Comparison of ENCODE assay signal across 21 cellular contexts in genomic region chr10:69934768-69935167, GRCh38.
DNase-seq lines count a peak whose midpoint lies in the region; ATAC-seq, FAIRE-seq and TF ChIP-seq lines count a peak whose summit lies in the region.
"Had no signal": no experiment of that assay in that cellular context is flagged by ENCODE, and none has a peak within 500 bp of the region (broad histone marks: within the 10 kb centered on the region; RNA-seq: fewer than 3 reads in every experiment).

No MANE protein-coding gene starts in this region.

- FAIRE-seq in HepG2 (lab: Jason Lieb, UNC), result no peak
- FAIRE-seq: H54 had no signal

- DNase-seq in HepG2 (ENCODE audit: low spot score) (no peak), right lobe of liver (no peak), NB4 (ENCODE audit: low read depth) (peak; percentile 18), endodermal cell (no peak), amygdala (lab: John Stamatoyannopoulos, UW) (no peak), Calu3 (no peak)
- no peak for DNase-seq in stimulated activated CD4-positive, alpha-beta T cell treated with anti-CD3 and anti-CD28 coated beads, Interleukin-4, amount 100 ng/mL, for 24 hours
- DNase-seq: activated CD4-positive, alpha-beta T cell treated with anti-CD3 and anti-CD28 coated beads, Interleukin-2, amount 10 ng/mL, durations not matched to agents 7 days and 5 days; CD4-positive, alpha-beta T cell; dorsolateral prefrontal cortex; hippocampal formation; lower lobe of right lung; NCI-H2171 treated with DMSO at 0.1 percent for 48 hours; NCI-H526; occipital lobe; substantia nigra; T-helper 1 cell had no signal

- CTCF ChIA-PET in HepG2 (lab: Yijun Ruan, JAX; ENCODE audit: low intra/inter-chr PET ratio, low total read pairs), result interaction anchor here (0.6 kb wide), 1 partner anchor 1021 kb away, joined by 3 read pairs; no protein-coding TSS in a partner anchor
- CTCF ChIA-PET in Calu3 (lab: Charles Lee), result interaction anchor here (1.0 to 2.1 kb wide), 3 partner anchors 10 to 134 kb away, joined by 3 to 9 read pairs (median 3); no protein-coding TSS in a partner anchor

- H3K9me3 ChIP-seq in HepG2 (ENCODE audit: low read length) (no peaks in the 10 kb centered on the region), right lobe of liver (no peaks in the 10 kb centered on the region), endodermal cell (ENCODE audit: control insufficient read depth, low read length) (no peaks in the 10 kb centered on the region)
- H3K9me3 ChIP-seq: lower lobe of right lung had no signal

- peaks cover 6% of the 10 kb centered on the region for H3K36me3 Mint-ChIP-seq in endodermal cell (ENCODE audit: low read depth)
- no peaks in the 10 kb centered on the region for H3K36me3 Mint-ChIP-seq in Calu3 (ENCODE audit: insufficient read depth, unreplicated experiment)

- H3K9me3 Mint-ChIP-seq in endodermal cell, result no peaks in the 10 kb centered on the region
- no peaks in the 10 kb centered on the region for H3K9me3 Mint-ChIP-seq in Calu3 (ENCODE audit: low read depth, unreplicated experiment)
- H3K9me3 Mint-ChIP-seq: activated CD4-positive, alpha-beta T cell treated with anti-CD3 and anti-CD28 coated beads, Interleukin-2, amount 10 ng/mL, durations not matched to agents 7 days and 5 days; activated T-helper 17 cell treated with anti-CD3 and anti-CD28 coated beads, Interleukin-2, amount 50 U/mL, for 72 hours; CD4-positive, alpha-beta T cell had no signal

- TF ChIP-seq EP300 in HepG2 (IDR thresholded peaks at IDR 0.05; ENCODE audit: low read depth in 2 of 2, low read length in 2 of 2) (no peak), HepG2 (CRISPR knock-in tag; IDR thresholded peaks at IDR 0.05; ENCODE audit: borderline replicate concordance) (no peak)

- WGBS in HepG2 (ENCODE audit: low lambda C conversion rate), result 0% methylated on average over 2 of the region's 2 CpGs
- 63% methylated on average over 2 of the region's 2 CpGs for WGBS in right lobe of liver (ENCODE audit: insufficient coverage, low coverage, low lambda C conversion rate, missing lambda C conversion rate)
- 87 to 91% methylated on average over 2 of the region's 2 CpGs for WGBS in endodermal cell (ENCODE audit: insufficient coverage in 1 of 2, insufficient read length in 1 of 2), 2 experiments

- TF ChIP-seq RAD21 in HepG2 (CRISPR knock-in tag; IDR thresholded peaks at IDR 0.05), result no peak

- H3K27me3 Mint-ChIP-seq in endodermal cell (ENCODE audit: insufficient read depth) (no peaks in the 10 kb centered on the region), Calu3 (ENCODE audit: unreplicated experiment) (peaks cover 97% of the 10 kb centered on the region)

- H3K4me1 Mint-ChIP-seq in endodermal cell (no peaks in the 10 kb centered on the region), Calu3 (ENCODE audit: low read depth, unreplicated experiment) (no peaks in the 10 kb centered on the region)
- H3K4me1 Mint-ChIP-seq: activated CD4-positive, alpha-beta T cell treated with anti-CD3 and anti-CD28 coated beads, Interleukin-2, amount 10 ng/mL, durations not matched to agents 7 days and 5 days; activated T-helper 17 cell treated with anti-CD3 and anti-CD28 coated beads, Interleukin-2, amount 50 U/mL, for 72 hours had no signal

- no peaks in the 10 kb centered on the region for H4K20me1 ChIP-seq in HepG2 (ENCODE audit: insufficient read depth, low read length)

- H3K4me1 ChIP-seq in HepG2 (ENCODE audit: insufficient read depth, low read length) (no peaks in the 10 kb centered on the region), right lobe of liver (no peaks in the 10 kb centered on the region), endodermal cell (ENCODE audit: control insufficient read depth, insufficient read depth, low read length) (no peaks in the 10 kb centered on the region)
- H3K4me1 ChIP-seq: lower lobe of right lung had no signal

- H3K27ac Mint-ChIP-seq in endodermal cell (no peak overlapping the region), Calu3 (ENCODE audit: unreplicated experiment) (no peak overlapping the region)
- H3K27ac Mint-ChIP-seq: activated CD4-positive, alpha-beta T cell treated with anti-CD3 and anti-CD28 coated beads, Interleukin-2, amount 10 ng/mL, durations not matched to agents 7 days and 5 days; activated T-helper 17 cell treated with anti-CD3 and anti-CD28 coated beads, Interleukin-2, amount 50 U/mL, for 72 hours; CD4-positive, alpha-beta T cell had no signal

- H3K79me2 ChIP-seq in HepG2 (ENCODE audit: insufficient read depth, low read length), result no peaks in the 10 kb centered on the region

- POLR2A ChIA-PET in HepG2 (lab: Yijun Ruan, JAX), result no interaction called here

- TF ChIP-seq CTCF in HepG2 (CRISPR knock-in tag; IDR thresholded peaks at IDR 0.05), result peak; percentile 12; the same call in 1 of the 2 replicates
- no peak for TF ChIP-seq CTCF in right lobe of liver (IDR thresholded peaks at IDR 0.05)
- TF ChIP-seq CTCF in NB4 (IDR thresholded peaks at IDR 0.05; ENCODE audit: low read depth, low read length), result no peak
- peak; percentile 40 for TF ChIP-seq CTCF in endodermal cell (conservative IDR thresholded peaks at IDR 0.05)
- no peak for TF ChIP-seq CTCF in Calu3 (IDR thresholded peaks at IDR 0.05; ENCODE audit: unreplicated experiment)

- no peak overlapping the region for H3K27ac ChIP-seq in HepG2 (ENCODE audit: extremely low read length, insufficient read depth, low read length)
- H3K27ac ChIP-seq in right lobe of liver, result no peak overlapping the region
- H3K27ac ChIP-seq in endodermal cell (ENCODE audit: low read depth, low read length), result no peak overlapping the region
- H3K27ac ChIP-seq: dorsolateral prefrontal cortex, lower lobe of right lung had no signal

- H3K4me3 Mint-ChIP-seq in endodermal cell (no peak overlapping the region), Calu3 (ENCODE audit: low read depth, unreplicated experiment) (no peak overlapping the region)
- H3K4me3 Mint-ChIP-seq: activated CD4-positive, alpha-beta T cell treated with anti-CD3 and anti-CD28 coated beads, Interleukin-2, amount 10 ng/mL, durations not matched to agents 7 days and 5 days; activated T-helper 17 cell treated with anti-CD3 and anti-CD28 coated beads, Interleukin-2, amount 50 U/mL, for 72 hours; CD4-positive, alpha-beta T cell had no signal

- BruUV-seq in HepG2 (replicated peaks; lab: Mats Ljungman, UMichigan) (no TSS peak), Calu3 (replicated peaks; lab: Mats Ljungman, UMichigan) (no TSS peak)

- H3K4me2 ChIP-seq in HepG2 (ENCODE audit: low read depth, low read length), result no peak overlapping the region

- H3K9ac ChIP-seq in HepG2 (ENCODE audit: insufficient read depth, low read depth, low read length), result no peak overlapping the region
- no peak overlapping the region for H3K9ac ChIP-seq in endodermal cell (ENCODE audit: extremely low read depth, low read length, poor library complexity, severe bottlenecking)

- peaks cover 4 to 42% of the 10 kb centered on the region in 2 experiments; a peak in 4 of 5 replicates for H3K27me3 ChIP-seq in HepG2 (ENCODE audit: control insufficient read depth in 1 of 2, insufficient read depth in 2 of 2, low read length in 2 of 2)
- H3K27me3 ChIP-seq in right lobe of liver, result no peaks in the 10 kb centered on the region
- no peaks in the 10 kb centered on the region for H3K27me3 ChIP-seq in endodermal cell (ENCODE audit: control insufficient read depth, insufficient read depth, low read length, poor library complexity, severe bottlenecking)

- intact Hi-C loops in HepG2 (cut with micrococcal nuclease; ENCODE audit: unreplicated experiment) (no loop called here), right lobe of liver (cut with DNase I) (no loop called here), Calu3 (cut with micrococcal nuclease; ENCODE audit: unreplicated experiment) (no loop called here)

- H2AFZ ChIP-seq in HepG2 (ENCODE audit: low read length), result no peak overlapping the region

- H3K4me3 ChIP-seq in HepG2 (replicated peaks in 1 of 3; ENCODE audit: insufficient read depth in 1 of 3, low read depth in 2 of 3, low read length in 3 of 3) (no peak overlapping the region), right lobe of liver (no peak overlapping the region), NB4 (ENCODE audit: low read depth, low read length) (no peak overlapping the region), endodermal cell (ENCODE audit: low read length) (no peak overlapping the region)
- H3K4me3 ChIP-seq: dorsolateral prefrontal cortex, lower lobe of right lung had no signal

- ATAC-seq in HepG2, result no peak
- no peak for ATAC-seq in right lobe of liver
- ATAC-seq in GM18867 (IDR thresholded peaks at IDR 0.05; ENCODE audit: unreplicated experiment), result no peak
- ATAC-seq: activated T-helper 17 cell treated with anti-CD3 and anti-CD28 coated beads, Interleukin-2, amount 50 U/mL, for 72 hours; lower lobe of right lung; Right ventricle myocardium inferior had no signal

- no peaks in the 10 kb centered on the region for H3K36me3 ChIP-seq in HepG2 (replicated peaks in 1 of 2; ENCODE audit: control insufficient read depth in 1 of 2, insufficient read depth in 2 of 2, low read length in 2 of 2)
- H3K36me3 ChIP-seq in right lobe of liver, result no peaks in the 10 kb centered on the region
- no peaks in the 10 kb centered on the region for H3K36me3 ChIP-seq in endodermal cell (ENCODE audit: control insufficient read depth, insufficient read depth, low read length)
- H3K36me3 ChIP-seq: lower lobe of right lung had no signal

- TF ChIP-seq POLR2A in HepG2 (IDR thresholded peaks at IDR 0.05; ENCODE audit: insufficient read depth in 1 of 2, low read depth in 2 of 2, low read length in 2 of 2) (no peak), right lobe of liver (IDR thresholded peaks at IDR 0.05) (no peak), NB4 (IDR thresholded peaks at IDR 0.05; ENCODE audit: extremely low read depth, insufficient read length) (no peak)

- in situ Hi-C loops in HepG2 (cut with HindIII; ENCODE audit: extremely low pct_ligation_motif_present, low pct_unique_long_range_greater_than_20kb), result no loop called here

TF ChIP-seq in HepG2, 621 proteins besides CTCF, POLR2A, EP300 and RAD21:
- TF ChIP-seq ZNF180 (CRISPR knock-in tag; IDR thresholded peaks at IDR 0.05; ENCODE audit: borderline replicate concordance, low read depth) (peak; percentile 83; the same call in 1 of the 2 replicates), SOX13 (IDR thresholded peaks at IDR 0.05) (no peak), SOX13 (CRISPR knock-in tag; conservative IDR thresholded peaks at IDR 0.05 in 1 of 2, IDR thresholded peaks at IDR 0.05 in 1 of 2) (no peak)

Comparison
In these comparisons a context has a peak if more than half of its experiments do, and no peak if none do; other contexts are left out.
1. CTCF ChIP-seq: peak in HepG2 (single experiment) and endodermal cell (single experiment); none in right lobe of liver (0 of 4), NB4 (single experiment) and Calu3 (single experiment).